ENCODE assay signal across 18 cellular contexts in genomic region chr14:66069830-66070541, GRCh38.
A peak's percentile ranks its signal among the peaks of the same experiment; 100 is the strongest.
DNase-seq lines count a peak whose midpoint lies in the region; ATAC-seq, FAIRE-seq and TF ChIP-seq lines count a peak whose summit lies in the region.
"Had no signal": no experiment of that assay in that cellular context is flagged by ENCODE, and none has a peak within 500 bp of the region (broad histone marks: within the 10 kb centered on the region; RNA-seq: fewer than 3 reads in every experiment).

No MANE protein-coding gene starts in this region.

- H3K9me3 Mint-ChIP-seq in astrocyte (ENCODE audit: unreplicated experiment): no peaks in the 10 kb centered on the region
- H3K9me3 Mint-ChIP-seq: effector memory CD8-positive, alpha-beta T cell; H9; stimulated activated naive CD8-positive, alpha-beta T cell treated with anti-CD3 and anti-CD28 coated beads, Interleukin-15, Interleukin-2, amounts not matched to agents 100 ng/mL and 50 ng/mL, for 24 hours had no signal

- peaks cover 1% of the 10 kb centered on the region for H3K27me3 Mint-ChIP-seq in astrocyte (ENCODE audit: low read depth, unreplicated experiment)
- H3K27me3 Mint-ChIP-seq: stimulated activated naive CD8-positive, alpha-beta T cell treated with anti-CD3 and anti-CD28 coated beads, Interleukin-15, Interleukin-2, amounts not matched to agents 100 ng/mL and 50 ng/mL, for 24 hours had no signal

- no peak overlapping the region for H3K4me2 ChIP-seq in astrocyte (ENCODE audit: low read length)

- H3K79me2 ChIP-seq in astrocyte (ENCODE audit: insufficient read depth, low read length): no peaks in the 10 kb centered on the region

- H3K4me1 ChIP-seq in astrocyte (ENCODE audit: insufficient read depth, low read length) (peaks cover 5% of the 10 kb centered on the region), sigmoid colon (no peaks in the 10 kb centered on the region)
- H3K4me1 ChIP-seq: esophagus muscularis mucosa, tibial artery had no signal

- H3K9me3 ChIP-seq in astrocyte (ENCODE audit: insufficient read depth, low read depth, low read length) (no peaks in the 10 kb centered on the region), sigmoid colon (no peaks in the 10 kb centered on the region)
- H3K9me3 ChIP-seq: esophagus muscularis mucosa, spleen, tibial artery had no signal

- peaks cover 17% of the 10 kb centered on the region for H3K4me1 Mint-ChIP-seq in astrocyte (ENCODE audit: low read depth, unreplicated experiment)

- no peak for TF ChIP-seq EP300 in sigmoid colon (IDR thresholded peaks at IDR 0.05)

- intact Hi-C loops in sigmoid colon (cut with DNase I): no loop called here

- H3K27ac ChIP-seq in astrocyte (ENCODE audit: low read depth, low read length): no peak overlapping the region
- H3K27ac ChIP-seq in sigmoid colon: no peak overlapping the region
- H3K27ac ChIP-seq: esophagus muscularis mucosa, spleen, tibial artery had no signal

- H3K4me3 ChIP-seq in astrocyte (ENCODE audit: insufficient read depth, low read depth, low read length) (no peak overlapping the region), sigmoid colon (no peak overlapping the region)
- H3K4me3 ChIP-seq: esophagus muscularis mucosa, lung, spleen, tibial artery had no signal

- no peaks in the 10 kb centered on the region for H4K20me1 ChIP-seq in astrocyte (ENCODE audit: insufficient read depth, low read length)

- no peak overlapping the region for H3K9ac ChIP-seq in astrocyte (ENCODE audit: low read length)

- TF ChIP-seq CTCF in astrocyte (IDR thresholded peaks at IDR 0.05; ENCODE audit: insufficient read depth, low read depth, low read length): no peak
- no peak for TF ChIP-seq CTCF in sigmoid colon (IDR thresholded peaks at IDR 0.05)

- H3K27ac Mint-ChIP-seq in astrocyte (ENCODE audit: unreplicated experiment): no peak overlapping the region
- H3K27ac Mint-ChIP-seq: effector memory CD8-positive, alpha-beta T cell; H9; stimulated activated naive CD8-positive, alpha-beta T cell treated with anti-CD3 and anti-CD28 coated beads, Interleukin-15, Interleukin-2, amounts not matched to agents 100 ng/mL and 50 ng/mL, for 24 hours had no signal

- FAIRE-seq in H54 (lab: Jason Lieb, UNC) (no peak), astrocyte (lab: Jason Lieb, UNC) (no peak)
- FAIRE-seq: colon had no signal

- DNase-seq in A172 (ENCODE audit: low spot score): peak; percentile 3
- DNase-seq in H54 (ENCODE audit: insufficient read length, low spot score): peak; percentile 14
- DNase-seq in astrocyte (ENCODE audit: low read depth): peak; percentile 53
- peak; percentile 23 for DNase-seq in medulla oblongata (ENCODE audit: extremely low spot score)
- DNase-seq in NCI-H187 treated with DMSO at 0.1 percent for 48 hours (lab: John Stamatoyannopoulos, UW): no peak
- no peak for DNase-seq in sigmoid colon
- DNase-seq: SHP77 treated with DMSO at 0.1 percent for 48 hours, spleen, tibial artery had no signal

- no peak for ATAC-seq in GM19328 (IDR thresholded peaks at IDR 0.05; ENCODE audit: unreplicated experiment)
- ATAC-seq in GM19395 (IDR thresholded peaks at IDR 0.05; ENCODE audit: unreplicated experiment): no peak

- H3K36me3 ChIP-seq in astrocyte (ENCODE audit: insufficient read depth, low read length): no peaks in the 10 kb centered on the region
- no peaks in the 10 kb centered on the region for H3K36me3 ChIP-seq in sigmoid colon
- H3K36me3 ChIP-seq: esophagus muscularis mucosa, spleen, tibial artery had no signal

- 84 to 88% methylated on average over 7 of the region's 7 CpGs for WGBS in sigmoid colon, 2 donors

- no peak overlapping the region for H3K4me3 Mint-ChIP-seq in astrocyte (ENCODE audit: unreplicated experiment)
- H3K4me3 Mint-ChIP-seq: brain; effector memory CD8-positive, alpha-beta T cell; H9; stimulated activated naive CD8-positive, alpha-beta T cell treated with anti-CD3 and anti-CD28 coated beads, Interleukin-15, Interleukin-2, amounts not matched to agents 100 ng/mL and 50 ng/mL, for 24 hours had no signal

- no peaks in the 10 kb centered on the region for H3K27me3 ChIP-seq in astrocyte (ENCODE audit: insufficient read depth, low read length)
- no peaks in the 10 kb centered on the region for H3K27me3 ChIP-seq in sigmoid colon
- H3K27me3 ChIP-seq: esophagus muscularis mucosa, spleen, tibial artery had no signal

- H2AFZ ChIP-seq in astrocyte (ENCODE audit: low read depth, low read length): no peak overlapping the region

- no peaks in the 10 kb centered on the region for H3K36me3 Mint-ChIP-seq in astrocyte (ENCODE audit: low read depth, unreplicated experiment)
- H3K36me3 Mint-ChIP-seq: brain had no signal

- TF ChIP-seq POLR2A in H54 (IDR thresholded peaks at IDR 0.05; ENCODE audit: low read depth, low read length): no peak
- no peak for TF ChIP-seq POLR2A in sigmoid colon (IDR thresholded peaks at IDR 0.05)

Comparison
In these comparisons a context has a peak if more than half of its experiments do, and no peak if none do; other contexts are left out.
1. DNase-seq: peak in A172 (single experiment), H54 (single experiment), astrocyte (single experiment) and medulla oblongata (single experiment); none in NCI-H187 treated with DMSO at 0.1 percent for 48 hours (single experiment) and sigmoid colon (single experiment).